17 cellular contexts compared by ENCODE assay signal in the genomic region with DNA sequence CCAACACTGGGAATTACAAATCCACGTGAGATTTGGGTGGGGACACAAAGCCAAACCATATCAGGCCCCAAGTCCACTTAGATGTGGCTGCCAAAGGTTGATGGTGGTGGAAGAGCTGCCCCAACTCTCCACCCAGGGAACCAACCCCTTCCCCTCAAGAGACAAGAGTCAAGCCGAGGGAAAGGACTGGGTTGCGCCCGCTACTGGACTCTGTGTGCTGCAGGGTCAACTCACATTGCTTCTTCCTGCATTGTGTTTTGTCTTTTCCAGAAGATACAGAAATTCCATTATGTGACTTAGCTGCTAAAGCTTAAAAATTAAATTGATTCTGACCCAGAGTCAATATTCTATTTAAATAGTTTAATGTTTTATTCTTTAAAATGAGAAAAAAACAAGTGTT. TPM values are rescaled to one million over a fixed set of nuclear protein-coding genes. Genes with fewer than 3 reads are reported as not detected.
DNase-seq lines count a peak whose midpoint lies in the region; ATAC-seq and TF ChIP-seq lines count a peak whose summit lies in the region.
"Had no signal": no experiment of that assay in that cellular context is flagged by ENCODE, and none has a peak within 500 bp of the region (broad histone marks: within the 10 kb centered on the region; RNA-seq: fewer than 3 reads in every experiment).

No MANE protein-coding gene starts in this region.

- H2AFZ ChIP-seq in GM23338: no peak overlapping the region

- H3K27me3 Mint-ChIP-seq in activated naive CD8-positive, alpha-beta T cell treated with anti-CD3 and anti-CD28 coated beads, Interleukin-2, amount 10 ng/mL, durations not matched to agents 7 days and 5 days: peaks cover 3% of the 10 kb centered on the region
- peaks cover 3% of the 10 kb centered on the region for H3K27me3 Mint-ChIP-seq in activated naive CD8-positive, alpha-beta T cell treated with anti-CD3 and anti-CD28 coated beads, Interleukin-2, amount 50 U/mL, for 24 hours
- no peaks in the 10 kb centered on the region for H3K27me3 Mint-ChIP-seq in GM23338 (ENCODE audit: insufficient read depth, low read depth, poor library complexity)

- ATAC-seq in activated naive CD8-positive, alpha-beta T cell treated with anti-CD3 and anti-CD28 coated beads, Interleukin-2, amount 10 ng/mL, durations not matched to agents 7 days and 5 days (ENCODE audit: low read depth): no peak
- ATAC-seq in activated naive CD8-positive, alpha-beta T cell treated with anti-CD3 and anti-CD28 coated beads, Interleukin-2, amount 50 U/mL, for 24 hours: no peak
- ATAC-seq in GM23338 (peak; percentile 56; the same call in 2 of the 3 replicates), GM19397 (IDR thresholded peaks at IDR 0.05; ENCODE audit: unreplicated experiment) (no peak)
- ATAC-seq: PC-3 had no signal

- peak; percentile 83 to 90 for TF ChIP-seq CTCF in GM23338 (conservative IDR thresholded peaks at IDR 0.05; ENCODE audit: low read depth in 2 of 2)
- TF ChIP-seq CTCF in brain microvascular endothelial cell (IDR thresholded peaks at IDR 0.05; ENCODE audit: low read depth, low read length, missing control alignments): peak; percentile 25

- H3K4me1 ChIP-seq in GM23338 (ENCODE audit: insufficient read depth): peaks cover 17% of the 10 kb centered on the region
- H3K4me1 ChIP-seq: BLaER1, spleen had no signal

- H3K27ac ChIP-seq in GM23338 (ENCODE audit: low read depth) (no peak overlapping the region), brain microvascular endothelial cell (no peak overlapping the region)
- H3K27ac ChIP-seq: BLaER1, spleen had no signal

- H3F3A ChIP-seq in GM23338 (replicated peaks; ENCODE audit: low read depth): no peaks in the 10 kb centered on the region

- H3K4me3 ChIP-seq in GM23338 (no peak overlapping the region), brain microvascular endothelial cell (ENCODE audit: low read depth, low read length) (no peak overlapping the region)
- H3K4me3 ChIP-seq: BLaER1, spleen had no signal

- no peak overlapping the region for H3K27ac Mint-ChIP-seq in activated naive CD8-positive, alpha-beta T cell treated with anti-CD3 and anti-CD28 coated beads, Interleukin-2, amount 10 ng/mL, durations not matched to agents 7 days and 5 days
- H3K27ac Mint-ChIP-seq in activated naive CD8-positive, alpha-beta T cell treated with anti-CD3 and anti-CD28 coated beads, Interleukin-2, amount 50 U/mL, for 24 hours: no peak overlapping the region
- H3K27ac Mint-ChIP-seq in GM23338: no peak overlapping the region
- H3K27ac Mint-ChIP-seq: IgD-negative memory B cell had no signal

- no peaks in the 10 kb centered on the region for H3K9me2 ChIP-seq in GM23338 (ENCODE audit: insufficient read depth)

- H3K79me2 ChIP-seq in GM23338 (replicated peaks; ENCODE audit: insufficient read depth): no peaks in the 10 kb centered on the region

- no peaks in the 10 kb centered on the region for H4K20me1 ChIP-seq in GM23338 (replicated peaks; ENCODE audit: insufficient read depth)
- H4K20me1 ChIP-seq: BLaER1 had no signal

- H3K4me1 Mint-ChIP-seq in activated naive CD8-positive, alpha-beta T cell treated with anti-CD3 and anti-CD28 coated beads, Interleukin-2, amount 10 ng/mL, durations not matched to agents 7 days and 5 days: no peaks in the 10 kb centered on the region
- H3K4me1 Mint-ChIP-seq in activated naive CD8-positive, alpha-beta T cell treated with anti-CD3 and anti-CD28 coated beads, Interleukin-2, amount 50 U/mL, for 24 hours: no peaks in the 10 kb centered on the region
- H3K4me1 Mint-ChIP-seq in GM23338: peaks cover 24% of the 10 kb centered on the region

- H3K27me3 ChIP-seq in GM23338 (ENCODE audit: insufficient read depth) (no peaks in the 10 kb centered on the region), brain microvascular endothelial cell (replicated peaks) (no peaks in the 10 kb centered on the region)
- H3K27me3 ChIP-seq: BLaER1, spleen had no signal

- POLR2A ChIA-PET in activated naive CD8-positive, alpha-beta T cell treated with anti-CD3 and anti-CD28 coated beads, Interleukin-2, amount 10 ng/mL, durations not matched to agents 7 days and 5 days (lab: Charles Lee): no interaction called here

- H3K36me3 Mint-ChIP-seq in activated naive CD8-positive, alpha-beta T cell treated with anti-CD3 and anti-CD28 coated beads, Interleukin-2, amount 10 ng/mL, durations not matched to agents 7 days and 5 days: no peaks in the 10 kb centered on the region
- no peaks in the 10 kb centered on the region for H3K36me3 Mint-ChIP-seq in activated naive CD8-positive, alpha-beta T cell treated with anti-CD3 and anti-CD28 coated beads, Interleukin-2, amount 50 U/mL, for 24 hours (ENCODE audit: low read depth)
- H3K36me3 Mint-ChIP-seq in GM23338 (ENCODE audit: low read depth): no peaks in the 10 kb centered on the region
- H3K36me3 Mint-ChIP-seq: IgD-negative memory B cell had no signal

- H3K4me2 ChIP-seq in GM23338: no peak overlapping the region
- H3K4me2 ChIP-seq: BLaER1 had no signal

- no peaks in the 10 kb centered on the region for H3K36me3 ChIP-seq in GM23338 (ENCODE audit: insufficient read depth)
- H3K36me3 ChIP-seq in brain microvascular endothelial cell (replicated peaks): no peaks in the 10 kb centered on the region
- H3K36me3 ChIP-seq: BLaER1, spleen had no signal

- in situ Hi-C loops in brain microvascular endothelial cell (cut with HindIII; ENCODE audit: low pct_ligation_motif_present, low sequenced_read_pairs): no loop called here

- H3K9me3 Mint-ChIP-seq in activated naive CD8-positive, alpha-beta T cell treated with anti-CD3 and anti-CD28 coated beads, Interleukin-2, amount 10 ng/mL, durations not matched to agents 7 days and 5 days: no peaks in the 10 kb centered on the region
- H3K9me3 Mint-ChIP-seq in activated naive CD8-positive, alpha-beta T cell treated with anti-CD3 and anti-CD28 coated beads, Interleukin-2, amount 50 U/mL, for 24 hours: no peaks in the 10 kb centered on the region
- no peaks in the 10 kb centered on the region for H3K9me3 Mint-ChIP-seq in GM23338

- no peak overlapping the region for H3K4me3 Mint-ChIP-seq in activated naive CD8-positive, alpha-beta T cell treated with anti-CD3 and anti-CD28 coated beads, Interleukin-2, amount 10 ng/mL, durations not matched to agents 7 days and 5 days
- H3K4me3 Mint-ChIP-seq in activated naive CD8-positive, alpha-beta T cell treated with anti-CD3 and anti-CD28 coated beads, Interleukin-2, amount 50 U/mL, for 24 hours: no peak overlapping the region
- H3K4me3 Mint-ChIP-seq in GM23338: no peak overlapping the region
- H3K4me3 Mint-ChIP-seq: IgD-negative memory B cell had no signal

- DNase-seq in activated naive CD8-positive, alpha-beta T cell treated with anti-CD3 and anti-CD28 coated beads, Interleukin-2, amount 10 ng/mL, durations not matched to agents 7 days and 5 days: peak; percentile 25
- no peak for DNase-seq in activated naive CD8-positive, alpha-beta T cell treated with anti-CD3 and anti-CD28 coated beads, Interleukin-2, amount 50 U/mL, for 24 hours
- DNase-seq in GM23338 (ENCODE audit: low spot score) (peak; percentile 75), brain microvascular endothelial cell (no peak), hypothalamus (lab: John Stamatoyannopoulos, UW) (no peak), ureter (ENCODE audit: low spot score) (no peak)
- DNase-seq in stimulated activated CD4-positive, alpha-beta T cell treated with anti-CD3 and anti-CD28 coated beads, Interleukin-4, amount 100 ng/mL, for 1 hour: peak; percentile 13
- DNase-seq: anterior cingulate cortex, GF-D8, NCI-H2081, nucleus accumbens, PC-3, spleen, T1000 had no signal

TF ChIP-seq in GM23338, 12 proteins besides CTCF, POLR2A, EP300 and RAD21 (continues in another document):
- TF ChIP-seq ZNF331 (CRISPR knock-in tag; IDR thresholded peaks at IDR 0.05; ENCODE audit: low read depth) (no peak), NANOG (IDR thresholded peaks at IDR 0.05; ENCODE audit: borderline replicate concordance) (no peak), ZNF114 (CRISPR knock-in tag; IDR thresholded peaks at IDR 0.05) (no peak), REST (IDR thresholded peaks at IDR 0.05; ENCODE audit: unreplicated experiment) (no peak), POLR2AphosphoS5 (IDR thresholded peaks at IDR 0.05; ENCODE audit: low read depth) (no peak)

RNA-seq across cellular contexts. Expression of gene ADAMTS18, which starts 58.5 kb away (rescaled TPM):
- not detected for total RNA-seq in activated naive CD8-positive, alpha-beta T cell treated with anti-CD3 and anti-CD28 coated beads, Interleukin-2, amount 10 ng/mL, durations not matched to agents 7 days and 5 days
- 0.90 TPM in 1 of 2 replicates, not detected in the other for total RNA-seq in GM23338 (2014; rRNA removed; shearing (Covaris generic))
- polyA plus RNA-seq in GM23338 (2016; fragmentation: Nextera tagmentation; extraction: Ambion mirVana): 0.10 and 0.15 TPM in 2 replicates
- total RNA-seq in ureter: not detected
- total RNA-seq: PC-3, spleen had no signal
- polyA plus RNA-seq: IgD-negative memory B cell, spleen had no signal

Comparison
In these comparisons a context has a peak if more than half of its experiments do, and no peak if none do; other contexts are left out.
1. DNase-seq: peak in activated naive CD8-positive, alpha-beta T cell treated with anti-CD3 and anti-CD28 coated beads, Interleukin-2, amount 10 ng/mL, durations not matched to agents 7 days and 5 days (single experiment), GM23338 (single experiment) and stimulated activated CD4-positive, alpha-beta T cell treated with anti-CD3 and anti-CD28 coated beads, Interleukin-4, amount 100 ng/mL, for 1 hour (single experiment); none in activated naive CD8-positive, alpha-beta T cell treated with anti-CD3 and anti-CD28 coated beads, Interleukin-2, amount 50 U/mL, for 24 hours (single experiment), brain microvascular endothelial cell (single experiment), hypothalamus (0 of 51) and ureter (single experiment).